Comparison of ENCODE assay signal across 18 cellular contexts in the genomic region with DNA sequence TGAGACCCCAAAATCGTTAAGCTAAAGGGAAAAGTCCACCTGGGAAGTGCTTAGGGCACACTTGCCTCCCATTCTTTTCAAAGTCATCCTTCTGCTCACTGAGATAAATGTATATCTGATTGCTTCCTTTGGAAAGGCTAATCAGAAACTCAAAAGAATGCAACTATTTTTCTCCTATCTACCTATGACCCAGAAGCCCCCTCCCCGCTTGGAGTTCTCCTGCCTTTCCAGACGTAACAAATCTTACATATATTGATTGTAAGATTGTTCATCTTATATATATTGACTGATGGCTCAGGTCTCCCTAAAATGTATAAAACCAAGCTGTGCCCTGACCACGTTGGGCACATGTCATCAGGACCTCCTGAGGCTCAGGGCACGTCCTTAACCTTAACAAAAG. TPM values are rescaled to one million over a fixed set of nuclear protein-coding genes. Genes with fewer than 3 reads are reported as not detected.
DNase-seq lines count a peak whose midpoint lies in the region; ATAC-seq and TF ChIP-seq lines count a peak whose summit lies in the region.
"Had no signal": no experiment of that assay in that cellular context is flagged by ENCODE, and none has a peak within 500 bp of the region (broad histone marks: within the 10 kb centered on the region; RNA-seq: fewer than 3 reads in every experiment).

No MANE protein-coding gene starts in this region.

- H3K4me1 Mint-ChIP-seq in chondrocyte (ENCODE audit: low read depth) = peaks cover 57% of the 10 kb centered on the region
- peaks cover 0 to 6% of the 10 kb centered on the region in 2 donors for H3K4me1 Mint-ChIP-seq in stimulated activated naive B cell treated with anti-CD40 and anti-IgM and Interleukin-4, amounts not matched to agents 10 μg/mL and 1 μg/mL and 100 μg/mL, for 72 hours
- H3K4me1 Mint-ChIP-seq: B cell; CD4-positive, CD25-positive, alpha-beta regulatory T cell had no signal

- CTCF ChIA-PET in IMR-90 (lab: Yijun Ruan, JAX) = no interaction called here

- H3K14ac ChIP-seq in IMR-90 (replicated peaks; ENCODE audit: low read depth, low read length) = no peak overlapping the region

- H2AK9ac ChIP-seq in IMR-90 (replicated peaks; ENCODE audit: low read depth, low read length, poor library complexity) = no peak overlapping the region

- peak overlapping the region; percentile 85 for H3K27ac Mint-ChIP-seq in chondrocyte (ENCODE audit: unreplicated experiment)
- H3K27ac Mint-ChIP-seq in stimulated activated naive B cell treated with anti-CD40 and anti-IgM and Interleukin-4, amounts not matched to agents 10 μg/mL and 1 μg/mL and 100 μg/mL, for 72 hours = no peak overlapping the region
- H3K27ac Mint-ChIP-seq: B cell; CD4-positive, CD25-positive, alpha-beta regulatory T cell; CD8-positive, alpha-beta T cell had no signal

- no peak for TF ChIP-seq POLR2A in IMR-90 (IDR thresholded peaks at IDR 0.05; ENCODE audit: low read depth, low read length)
- TF ChIP-seq POLR2A in vagina (IDR thresholded peaks at IDR 0.05) = no peak
- TF ChIP-seq POLR2A in uterus (IDR thresholded peaks at IDR 0.05) = no peak

- no peak overlapping the region for H2AFZ ChIP-seq in IMR-90 (replicated peaks; ENCODE audit: low read length, poor library complexity)
- H2AFZ ChIP-seq: GM23248 had no signal

- H4K91ac ChIP-seq in IMR-90 (ENCODE audit: insufficient read depth, low read depth, low read length) = no peak overlapping the region; the same call in 1 of the 2 replicates

- dilution Hi-C loops in IMR-90 (cut with HindIII; ENCODE audit: low sequenced_read_pairs, unreplicated experiment) = no loop called here

- no peak for TF ChIP-seq RAD21 in IMR-90 (IDR thresholded peaks at IDR 0.05; ENCODE audit: low read length)

- peaks cover 7% of the 10 kb centered on the region for H3K9me3 Mint-ChIP-seq in chondrocyte (ENCODE audit: low read depth)
- peaks cover 0 to 3% of the 10 kb centered on the region in 2 donors for H3K9me3 Mint-ChIP-seq in stimulated activated naive B cell treated with anti-CD40 and anti-IgM and Interleukin-4, amounts not matched to agents 10 μg/mL and 1 μg/mL and 100 μg/mL, for 72 hours
- H3K9me3 Mint-ChIP-seq: CD8-positive, alpha-beta T cell had no signal

- peaks cover 5% of the 10 kb centered on the region for H3K36me3 Mint-ChIP-seq in chondrocyte (ENCODE audit: low read depth)
- no peaks in the 10 kb centered on the region for H3K36me3 Mint-ChIP-seq in stimulated activated naive B cell treated with anti-CD40 and anti-IgM and Interleukin-4, amounts not matched to agents 10 μg/mL and 1 μg/mL and 100 μg/mL, for 72 hours
- H3K36me3 Mint-ChIP-seq: CD4-positive, CD25-positive, alpha-beta regulatory T cell; CD8-positive, alpha-beta T cell had no signal

- H4K5ac ChIP-seq in IMR-90 (ENCODE audit: low read depth, low read length) = no peak overlapping the region

- POLR2A ChIA-PET in IMR-90 (lab: Charles Lee; ENCODE audit: unreplicated experiment) = no interaction called here

- DNase-seq in IMR-90 (no peak), chondrocyte (ENCODE audit: low spot score) (no peak), vagina (ENCODE audit: extremely low spot score in 2 of 2) (peak; percentile 11 to 19), mesenteric fat pad (ENCODE audit: low spot score) (no peak), uterus (no peak)
- DNase-seq in stimulated activated naive B cell treated with anti-CD40 and anti-IgM and Interleukin-4, amounts not matched to agents 10 μg/mL and 1 μg/mL and 100 μg/mL, for 72 hours = no peak
- DNase-seq: Caco-2; CD4-positive, CD25-positive, alpha-beta regulatory T cell; CD8-positive, alpha-beta T cell; DMS153; DND-41; H7 had no signal

- in situ Hi-C loops in IMR-90 (cut with MboI; ENCODE audit: low sequenced_read_pairs) = no loop called here

- BruUV-seq in IMR-90 (replicated peaks; lab: Mats Ljungman, UMichigan) = no TSS peak

- peak overlapping the region; percentile 44; the same call in 1 of the 2 replicates for H2AK5ac ChIP-seq in IMR-90 (ENCODE audit: low read depth, low read length)

- peak overlapping the region; percentile 56; the same call in 2 of the 3 replicates for H2BK15ac ChIP-seq in IMR-90 (ENCODE audit: low read depth, low read length)

- H3K27me3 Mint-ChIP-seq in chondrocyte (ENCODE audit: low read depth) = no peaks in the 10 kb centered on the region
- peaks cover 25 to 31% of the 10 kb centered on the region in 2 donors for H3K27me3 Mint-ChIP-seq in stimulated activated naive B cell treated with anti-CD40 and anti-IgM and Interleukin-4, amounts not matched to agents 10 μg/mL and 1 μg/mL and 100 μg/mL, for 72 hours

- H3K4me2 ChIP-seq in IMR-90 (ENCODE audit: low read depth, low read length) (no peak overlapping the region), skeletal muscle satellite cell (ENCODE audit: low read length) (no peak overlapping the region)
- H3K4me2 ChIP-seq: BLaER1 had no signal

- no peak overlapping the region for H2BK5ac ChIP-seq in IMR-90 (ENCODE audit: low read depth, low read length, poor library complexity, severe bottlenecking)

- H3K4ac ChIP-seq in IMR-90 (ENCODE audit: low read depth, low read length) = peak overlapping the region; percentile 60; the same call in 1 of the 2 replicates

- no peak overlapping the region for H3K18ac ChIP-seq in IMR-90 (ENCODE audit: low read depth, low read length)

- H3K27ac ChIP-seq in IMR-90 (ENCODE audit: insufficient read depth, low read length) (no peak overlapping the region), vagina (no peak overlapping the region), uterus (no peak overlapping the region)
- H3K27ac ChIP-seq: 22Rv1, BLaER1, C4-2B, GM23248 had no signal

- no peak overlapping the region for H3K4me3 Mint-ChIP-seq in chondrocyte (ENCODE audit: unreplicated experiment)
- no peak overlapping the region for H3K4me3 Mint-ChIP-seq in stimulated activated naive B cell treated with anti-CD40 and anti-IgM and Interleukin-4, amounts not matched to agents 10 μg/mL and 1 μg/mL and 100 μg/mL, for 72 hours
- H3K4me3 Mint-ChIP-seq: B cell; CD4-positive, CD25-positive, alpha-beta regulatory T cell; CD8-positive, alpha-beta T cell had no signal

- H3K9ac ChIP-seq in IMR-90 (ENCODE audit: low read depth, low read length) = no peak overlapping the region
- peak overlapping the region; percentile 60 for H3K9ac ChIP-seq in skeletal muscle satellite cell (ENCODE audit: low read depth, low read length)
- H3K9ac ChIP-seq: BLaER1, GM23248 had no signal

- H3K79me1 ChIP-seq in IMR-90 (ENCODE audit: low read depth in 1 of 2, low read length in 2 of 2) = no peaks in the 10 kb centered on the region

- H3K9me3 ChIP-seq in IMR-90 (ENCODE audit: control insufficient read depth, insufficient read depth, low read length) (no peaks in the 10 kb centered on the region), skeletal muscle satellite cell (replicated peaks; ENCODE audit: low read length) (no peaks in the 10 kb centered on the region), vagina (no peaks in the 10 kb centered on the region), uterus (no peaks in the 10 kb centered on the region)
- H3K9me3 ChIP-seq: BLaER1, Caco-2 had no signal

- peak overlapping the region; percentile 80; the same call in 1 of the 2 replicates for H2BK20ac ChIP-seq in IMR-90 (ENCODE audit: low read depth, low read length)

- no peaks in the 10 kb centered on the region for H4K20me1 ChIP-seq in IMR-90 (ENCODE audit: insufficient read depth, low read length)
- H4K20me1 ChIP-seq: BLaER1 had no signal

- H3K4me1 ChIP-seq in IMR-90 (ENCODE audit: control insufficient read depth, insufficient read depth, low read length) (peaks cover 6% of the 10 kb centered on the region), skeletal muscle satellite cell (ENCODE audit: control insufficient read depth, insufficient read depth, low read length) (peaks cover 32% of the 10 kb centered on the region), vagina (no peaks in the 10 kb centered on the region), uterus (no peaks in the 10 kb centered on the region)
- H3K4me1 ChIP-seq: BLaER1, Caco-2 had no signal

- H3K23ac ChIP-seq in IMR-90 (ENCODE audit: low read depth, low read length) = no peak overlapping the region

- no CpG with 5 or more reads among the region's 5 CpGs for WGBS in IMR-90 (ENCODE audit: extremely low coverage in 2 of 2, insufficient read length in 1 of 2), 2 experiments

- H3K4me3 ChIP-seq in IMR-90 (ENCODE audit: insufficient read depth, low read depth, low read length) (no peak overlapping the region), skeletal muscle satellite cell (ENCODE audit: low read length) (no peak overlapping the region), vagina (no peak overlapping the region), uterus (no peak overlapping the region)
- H3K4me3 ChIP-seq: BLaER1, GM23248 had no signal

- H4K8ac ChIP-seq in IMR-90 (ENCODE audit: low read depth in 2 of 2, low read length in 2 of 2) = no peak overlapping the region

- ATAC-seq in IMR-90 (ENCODE audit: low read depth) = no peak
- no peak for ATAC-seq in stimulated activated naive B cell treated with anti-CD40 and anti-IgM and Interleukin-4, amounts not matched to agents 10 μg/mL and 1 μg/mL and 100 μg/mL, for 72 hours (replicated peaks)
- ATAC-seq: CD8-positive, alpha-beta T cell had no signal

- intact Hi-C loops in IMR-90 (cut with micrococcal nuclease) (no loop called here), vagina (cut with DNase I) (no loop called here), uterus (cut with DNase I; ENCODE audit: low total_unique reads) (no loop called here)

- H3K56ac ChIP-seq in IMR-90 (ENCODE audit: extremely low read depth, insufficient read depth, low read length) = no peak overlapping the region

- H3K27me3 ChIP-seq in IMR-90 (ENCODE audit: control insufficient read depth, insufficient read depth, low read length) (peaks cover 6% of the 10 kb centered on the region), skeletal muscle satellite cell (ENCODE audit: control insufficient read depth, insufficient read depth, low read length) (no peaks in the 10 kb centered on the region), vagina (no peaks in the 10 kb centered on the region), uterus (no peaks in the 10 kb centered on the region)
- H3K27me3 ChIP-seq: BLaER1 had no signal

- H3K9me1 ChIP-seq in IMR-90 (ENCODE audit: insufficient read depth, low read length) = 0 out of 2 replicates have a peak, but pooled peaks cover 5% of the 10 kb centered on the region

- no peak for TF ChIP-seq CTCF in IMR-90 (conservative IDR thresholded peaks at IDR 0.05; ENCODE audit: low read depth, low read length)
- no peak for TF ChIP-seq CTCF in chondrocyte (IDR thresholded peaks at IDR 0.05)
- TF ChIP-seq CTCF in vagina (IDR thresholded peaks at IDR 0.05) = no peak
- no peak for TF ChIP-seq CTCF in uterus (IDR thresholded peaks at IDR 0.05)

- H2BK120ac ChIP-seq in IMR-90 (ENCODE audit: low read depth, low read length) = peak overlapping the region; percentile 75

- H3K36me3 ChIP-seq in IMR-90 (ENCODE audit: control insufficient read depth, insufficient read depth, low read length) (no peaks in the 10 kb centered on the region), skeletal muscle satellite cell (ENCODE audit: insufficient read depth, low read length) (no peaks in the 10 kb centered on the region), vagina (no peaks in the 10 kb centered on the region), uterus (no peaks in the 10 kb centered on the region)
- H3K36me3 ChIP-seq: BLaER1 had no signal

RNA-seq across cellular contexts. Expression of gene ACAN, which starts 56.8 kb away (rescaled TPM):
- 0.54 and 0.56 TPM in 2 replicates for total RNA-seq in IMR-90 (2012; rRNA removed)
- 0.96 and 1.2 TPM in 2 replicates for polyA plus RNA-seq in IMR-90 (2012; rRNA removed)
- 1.1 and 1.3 TPM in 2 replicates for polyA plus RNA-seq in IMR-90 (2012; cell fraction: cytosol; rRNA removed)
- polyA plus RNA-seq in IMR-90 (2012; cell fraction: nucleus; rRNA removed; ENCODE audit: low replicate concordance) = 0.85 and 1.8 TPM in 2 replicates
- 21.5 to 176 TPM (median 171 TPM) in 3 replicates for total RNA-seq in chondrocyte
- total RNA-seq in skeletal muscle satellite cell (2012; rRNA removed) = under 0.01 and 0.22 TPM in 2 replicates
- 2.0 TPM for total RNA-seq in vagina
- total RNA-seq in mesenteric fat pad = 1.4 TPM
- 1 to 10 TPM in 1 of 4 donors, under 1 TPM in 1, not detected in 2; 0.85 to 6.9 TPM for total RNA-seq in uterus
- total RNA-seq: B cell; Caco-2; CD4-positive, CD25-positive, alpha-beta regulatory T cell; CD8-positive, alpha-beta T cell; GM23248 had no signal
- polyA plus RNA-seq: GM23248 had no signal

Comparison
In these comparisons a context has a peak if more than half of its experiments do, and no peak if none do; other contexts are left out.
1. DNase-seq: peak in vagina (2 of 2); none in IMR-90 (single experiment), chondrocyte (single experiment), mesenteric fat pad (single experiment), uterus (0 of 2) and stimulated activated naive B cell treated with anti-CD40 and anti-IgM and Interleukin-4, amounts not matched to agents 10 μg/mL and 1 μg/mL and 100 μg/mL, for 72 hours (single experiment).